3 cellular contexts compared by ENCODE assay signal in genomic region chr10:14327535-14327934, GRCh38.
TF ChIP-seq lines count a peak whose summit lies in the region.

No MANE protein-coding gene starts in this region.

TF ChIP-seq in SK-N-SH, 30 proteins besides CTCF, POLR2A, EP300 and RAD21:
- TF ChIP-seq SIN3A (IDR thresholded peaks at IDR 0.05; ENCODE audit: borderline replicate concordance, low read depth, low read length) (no peak), REST (IDR thresholded peaks at IDR 0.05; ENCODE audit: low read depth, low read length) (no peak), MXI1 (IDR thresholded peaks at IDR 0.05; ENCODE audit: low read depth, low read length) (no peak), ELF1 (IDR thresholded peaks at IDR 0.05) (no peak), USF2 (IDR thresholded peaks at IDR 0.05; ENCODE audit: borderline replicate concordance, low read depth, low read length) (no peak), CHD2 (IDR thresholded peaks at IDR 0.05; ENCODE audit: low read length, partially characterized antibody) (no peak), FOXJ3 (CRISPR knock-in tag; IDR thresholded peaks at IDR 0.05) (no peak), RCOR1 (IDR thresholded peaks at IDR 0.05; ENCODE audit: low read length) (no peak), TCF12 (IDR thresholded peaks at IDR 0.05) (no peak), EZH2phosphoT487 (IDR thresholded peaks at IDR 0.05; ENCODE audit: borderline replicate concordance, low read depth) (no peak), MEF2A (IDR thresholded peaks at IDR 0.05; ENCODE audit: borderline replicate concordance, low read depth) (no peak), USF1 (IDR thresholded peaks at IDR 0.05; ENCODE audit: borderline replicate concordance, low read depth) (no peak), IRF3 (IDR thresholded peaks at IDR 0.05; ENCODE audit: low read depth, low read length) (no peak)
TF ChIP-seq in SK-N-SH: peak in this region for 0.

TF ChIP-seq in SK-N-SH treated with all-trans-retinoic acid at 6 μM for 48 hours, 23 proteins besides CTCF, POLR2A, EP300 and RAD21 (continues in another document):
- TF ChIP-seq OSR1 (CRISPR knock-in tag; IDR thresholded peaks at IDR 0.05) = no peak
- no peak for TF ChIP-seq ESRRG (CRISPR knock-in tag; IDR thresholded peaks at IDR 0.05)
- TF ChIP-seq TSHZ2 (CRISPR knock-in tag; IDR thresholded peaks at IDR 0.05) = no peak
- no peak for TF ChIP-seq ARNTL (CRISPR knock-in tag; IDR thresholded peaks at IDR 0.05; ENCODE audit: borderline replicate concordance, low read depth)
- no peak for TF ChIP-seq ISL1 (CRISPR knock-in tag; IDR thresholded peaks at IDR 0.05)
- TF ChIP-seq BACH2 (CRISPR knock-in tag; IDR thresholded peaks at IDR 0.05; ENCODE audit: borderline replicate concordance) = no peak
- no peak for TF ChIP-seq CSDC2 (CRISPR knock-in tag; IDR thresholded peaks at IDR 0.05)
- no peak for TF ChIP-seq PPARA (CRISPR knock-in tag; IDR thresholded peaks at IDR 0.05; ENCODE audit: borderline replicate concordance)
- no peak for TF ChIP-seq CREB5 (CRISPR knock-in tag; IDR thresholded peaks at IDR 0.05; ENCODE audit: low read depth)
- no peak for TF ChIP-seq ZC3H10 (CRISPR knock-in tag; IDR thresholded peaks at IDR 0.05)
- no peak for TF ChIP-seq TOX (CRISPR knock-in tag; IDR thresholded peaks at IDR 0.05; ENCODE audit: borderline replicate concordance)
- TF ChIP-seq ZNF565 (CRISPR knock-in tag; conservative IDR thresholded peaks at IDR 0.05; ENCODE audit: low read depth) = no peak
- no peak for TF ChIP-seq RARB (CRISPR knock-in tag; IDR thresholded peaks at IDR 0.05)
- TF ChIP-seq GLIS3 (CRISPR knock-in tag; IDR thresholded peaks at IDR 0.05) = no peak
- no peak for TF ChIP-seq ZNF8 (CRISPR knock-in tag; IDR thresholded peaks at IDR 0.05)
- no peak for TF ChIP-seq SNAI2 (CRISPR knock-in tag; IDR thresholded peaks at IDR 0.05)
- TF ChIP-seq CSRNP3 (CRISPR knock-in tag; IDR thresholded peaks at IDR 0.05) = no peak
- no peak for TF ChIP-seq PATZ1 (CRISPR knock-in tag; IDR thresholded peaks at IDR 0.05; ENCODE audit: borderline replicate concordance)

TF ChIP-seq in IMR-90, 13 proteins besides CTCF, POLR2A, EP300 and RAD21:
- no peak for TF ChIP-seq ELK1 (IDR thresholded peaks at IDR 0.05; ENCODE audit: borderline replicate concordance, low read depth, low read length)
- no peak for TF ChIP-seq BHLHE40 (IDR thresholded peaks at IDR 0.05; ENCODE audit: low read depth, low read length)
- no peak for TF ChIP-seq CHD1 (IDR thresholded peaks at IDR 0.05; ENCODE audit: low read depth, low read length)
- no peak for TF ChIP-seq MAZ (IDR thresholded peaks at IDR 0.05; ENCODE audit: borderline replicate concordance, low read depth, low read length)
- no peak for TF ChIP-seq MXI1 (IDR thresholded peaks at IDR 0.05; ENCODE audit: borderline replicate concordance, low read depth, low read length)
